ENCODE assay signal across 32 cellular contexts in the genomic region with DNA sequence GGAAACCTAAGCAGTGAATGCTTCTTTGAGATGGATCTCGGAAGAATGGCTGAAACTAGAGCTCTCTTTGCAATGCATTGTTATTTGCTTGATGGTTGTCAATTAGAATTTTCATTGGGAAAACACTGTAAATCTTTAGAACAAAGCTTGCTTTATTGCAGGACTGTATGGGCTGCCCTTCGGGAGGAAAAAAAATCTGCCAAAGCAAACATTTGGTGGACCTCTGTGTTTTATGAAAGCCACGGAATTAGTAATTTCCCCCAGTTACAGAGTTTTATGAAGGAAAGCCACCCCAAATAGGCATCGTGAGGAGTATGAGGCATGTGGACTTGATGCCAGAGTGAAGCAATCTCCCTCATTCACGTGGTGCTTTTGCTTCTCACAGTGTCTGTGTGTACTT. TPM values are rescaled to one million over a fixed set of nuclear protein-coding genes. Genes with fewer than 3 reads are reported as not detected.
DNase-seq lines count a peak whose midpoint lies in the region; ATAC-seq, FAIRE-seq and TF ChIP-seq lines count a peak whose summit lies in the region.
"Had no signal": no experiment of that assay in that cellular context is flagged by ENCODE, and none has a peak within 500 bp of the region (broad histone marks: within the 10 kb centered on the region; RNA-seq: fewer than 3 reads in every experiment).

No MANE protein-coding gene starts in this region.

- WGBS in H1 (ENCODE audit: extremely low coverage in 1 of 2, insufficient coverage in 1 of 2, insufficient read length in 1 of 2, insufficient replicate concordance in 2 of 2, low coverage in 1 of 2, low lambda C conversion rate in 2 of 2, missing lambda C conversion rate in 1 of 2), 2 experiments: 57% methylated on average over 5 of the region's 5 CpGs; no CpG with 5 or more reads in 1 of the 2 experiments

- no peak overlapping the region for H3K4me3 ChIP-seq in AG09309 (ENCODE audit: control insufficient read depth, low read depth, low read length)
- no peak overlapping the region for H3K4me3 ChIP-seq in HUES48 (ENCODE audit: low read depth, low read length)
- H3K4me3 ChIP-seq in H1 (ENCODE audit: extremely low read depth in 1 of 4, insufficient read depth in 2 of 4, low read depth in 3 of 4, low read length in 4 of 4): no peak overlapping the region
- H3K4me3 ChIP-seq: breast epithelium, colonic mucosa, gastroesophageal sphincter, Peyer's patch, stomach, tibial nerve had no signal

- no peaks in the 10 kb centered on the region for H3K27me3 Mint-ChIP-seq in neural crest cell (ENCODE audit: low read depth)
- H3K27me3 Mint-ChIP-seq: activated CD4-positive, alpha-beta T cell treated with anti-CD3 and anti-CD28 coated beads, Interleukin-2, amount 10 ng/mL, durations not matched to agents 7 days and 5 days; naive thymus-derived CD4-positive, alpha-beta T cell had no signal

- H3K23me2 ChIP-seq in H1 (ENCODE audit: low read depth, low read length): no peaks in the 10 kb centered on the region

- H2BK15ac ChIP-seq in H1 (ENCODE audit: low read length): no peak overlapping the region

- H3K23ac ChIP-seq in H1 (ENCODE audit: insufficient read length): no peak overlapping the region

- 0 out of 2 replicates have a peak overlapping the region, but pooled peaks have one; percentile 1 for H2BK12ac ChIP-seq in H1 (ENCODE audit: low read depth, low read length)

- CTCF ChIA-PET in H1 (lab: Charles Lee; ENCODE audit: partially characterized antibody): interaction anchor here (0.8 kb wide), 1 partner anchor 20 kb away, joined by 3 read pairs; no protein-coding TSS in a partner anchor

- H3K14ac ChIP-seq in H1 (ENCODE audit: insufficient read length): no peak overlapping the region

- POLR2A ChIA-PET in H1 (lab: Charles Lee; ENCODE audit: partially characterized antibody): no interaction called here

- no peak for TF ChIP-seq EP300 in H1 (IDR thresholded peaks at IDR 0.05; ENCODE audit: borderline replicate concordance in 1 of 2, low read depth in 2 of 2, low read length in 2 of 2)

- H3K4me3 Mint-ChIP-seq in neural crest cell: no peak overlapping the region
- H3K4me3 Mint-ChIP-seq: activated CD4-positive, alpha-beta T cell treated with anti-CD3 and anti-CD28 coated beads, Interleukin-2, amount 10 ng/mL, durations not matched to agents 7 days and 5 days; naive thymus-derived CD4-positive, alpha-beta T cell had no signal

- peak overlapping the region; percentile 5 for H4K91ac ChIP-seq in H1 (replicated peaks; ENCODE audit: insufficient read length, low read length)

- no peaks in the 10 kb centered on the region; a peak in 1 of 4 replicates for H3K79me2 ChIP-seq in H1 (ENCODE audit: control insufficient read depth in 1 of 2, insufficient read depth in 2 of 2, low read length in 2 of 2)

- no peaks in the 10 kb centered on the region for H4K20me1 ChIP-seq in H1 (replicated peaks in 1 of 2; ENCODE audit: control insufficient read depth in 1 of 2, insufficient read depth in 2 of 2, low read length in 2 of 2)

- no peak overlapping the region for H2AK5ac ChIP-seq in H1 (ENCODE audit: low read depth, low read length)

- TF ChIP-seq RAD21 in H1 (IDR thresholded peaks at IDR 0.05 in 1 of 2, conservative IDR thresholded peaks at IDR 0.05 in 1 of 2; ENCODE audit: low read depth in 2 of 2, low read length in 2 of 2): no peak

- H2BK5ac ChIP-seq in H1 (ENCODE audit: low read depth, low read length): peak overlapping the region; percentile 5; the same call in 1 of the 2 replicates

- H3K36me3 ChIP-seq in HUES48 (ENCODE audit: control insufficient read depth, insufficient read depth, low read length) (no peaks in the 10 kb centered on the region; the same call in 1 of the 2 replicates), H1 (ENCODE audit: control insufficient read depth in 2 of 4, insufficient read depth in 4 of 4, low read length in 3 of 4) (peaks cover 0 to 3% (median 1%) of the 10 kb centered on the region in 4 experiments; a peak in 3 of 8 replicates)
- H3K36me3 ChIP-seq: breast epithelium, colonic mucosa had no signal

- H3K56ac ChIP-seq in H1 (replicated peaks; ENCODE audit: insufficient read length, low read depth, low read length): no peak overlapping the region

- no peak overlapping the region for H3K9ac ChIP-seq in HUES48 (ENCODE audit: low read depth, low read length)
- H3K9ac ChIP-seq in H1 (replicated peaks in 1 of 4; ENCODE audit: extremely low read depth in 1 of 4, low read depth in 3 of 4, low read length in 3 of 4): no peak overlapping the region

- no peak overlapping the region for H2AFZ ChIP-seq in H1 (ENCODE audit: low read length)

- H4K5ac ChIP-seq in H1 (ENCODE audit: insufficient read length, low read depth, low read length): no peak overlapping the region

- H3K9me3 ChIP-seq in HUES48 (ENCODE audit: control insufficient read depth, insufficient read depth, low read length): no peaks in the 10 kb centered on the region
- no peaks in the 10 kb centered on the region for H3K9me3 ChIP-seq in H1 (ENCODE audit: insufficient read depth in 2 of 2, low read depth in 1 of 2, low read length in 1 of 2)
- H3K9me3 ChIP-seq: breast epithelium, colonic mucosa, gastroesophageal sphincter, Peyer's patch, stomach, tibial nerve had no signal

- peak overlapping the region in 1 of 2 experiments; percentile 35; a peak in 2 of 4 replicates for H3K4me2 ChIP-seq in H1 (ENCODE audit: insufficient read depth in 1 of 2, low read depth in 2 of 2, low read length in 2 of 2)

- no peaks in the 10 kb centered on the region for H3K79me1 ChIP-seq in H1 (ENCODE audit: low read depth, low read length)

- no peak overlapping the region; the same call in 1 of the 2 replicates for H3K18ac ChIP-seq in H1 (ENCODE audit: extremely low read depth, low read length)

- H3K27me3 ChIP-seq in HUES48 (ENCODE audit: control insufficient read depth, insufficient read depth, low read length) (no peaks in the 10 kb centered on the region), H1 (replicated peaks in 1 of 4; ENCODE audit: control insufficient read depth in 3 of 4, extremely low read depth in 1 of 4, insufficient read depth in 3 of 4, low read length in 3 of 4) (no peaks in the 10 kb centered on the region)
- H3K27me3 ChIP-seq: breast epithelium, colonic mucosa, gastroesophageal sphincter, Peyer's patch, stomach, tibial nerve had no signal

- H3K27ac ChIP-seq in HUES48 (ENCODE audit: low read depth, low read length) (peak overlapping the region; percentile 31), H1 (ENCODE audit: low read depth, low read length) (no peak overlapping the region)
- H3K27ac ChIP-seq: breast epithelium, colonic mucosa, gastroesophageal sphincter, Peyer's patch, stomach, tibial nerve had no signal

- peak overlapping the region; percentile 62; the same call in 1 of the 2 replicates for H4K8ac ChIP-seq in H1 (ENCODE audit: extremely low read depth, insufficient read depth, low read length)

- ATAC-seq in GM21717 (IDR thresholded peaks at IDR 0.05; ENCODE audit: unreplicated experiment) (no peak), GM19397 (IDR thresholded peaks at IDR 0.05; ENCODE audit: unreplicated experiment) (no peak), HG03378 (IDR thresholded peaks at IDR 0.05; ENCODE audit: unreplicated experiment) (no peak)
- ATAC-seq: gastroesophageal sphincter; left lobe of liver; naive thymus-derived CD4-positive, alpha-beta T cell had no signal

- H3K4ac ChIP-seq in H1 (replicated peaks; ENCODE audit: insufficient read length, low read depth, low read length): no peak overlapping the region

- H2BK20ac ChIP-seq in H1 (ENCODE audit: low read length): no peak overlapping the region

- no peak overlapping the region for H2BK120ac ChIP-seq in H1 (replicated peaks; ENCODE audit: low read depth, low read length)

- no peaks in the 10 kb centered on the region for H3K9me3 Mint-ChIP-seq in neural crest cell
- H3K9me3 Mint-ChIP-seq: activated CD4-positive, alpha-beta T cell treated with anti-CD3 and anti-CD28 coated beads, Interleukin-2, amount 10 ng/mL, durations not matched to agents 7 days and 5 days had no signal

- no peak for FAIRE-seq in H1 (lab: Jason Lieb, UNC)
- FAIRE-seq: A204.1 had no signal

- DNase-seq in AG09309 (ENCODE audit: low read depth) (peak; percentile 46), H1 (ENCODE audit: low read depth in 1 of 2, low spot score in 2 of 2) (no peak), neural crest cell (ENCODE audit: low read depth, low spot score) (no peak)
- DNase-seq in activated naive CD4-positive, alpha-beta T cell treated with Interleukin-2 at 50 U/mL for 16 hours: no peak
- DNase-seq: activated CD4-positive, alpha-beta T cell treated with anti-CD3 and anti-CD28 coated beads, Interleukin-2, amount 10 ng/mL, durations not matched to agents 7 days and 5 days; activated naive CD4-positive, alpha-beta T cell; activated T-cell treated with anti-CD3 and anti-CD28 coated beads, Interleukin-2, amount 50 U/mL, for 48 hours; amniotic stem cell; colonic mucosa; effector CD8-positive, alpha-beta T cell; erythroblast; GDM1; NCI-H146; NCI-H2171 treated with DMSO at 0.1 percent for 48 hours; NCI-H524 treated with DMSO at 0.1 percent for 48 hours; Peyer's patch; retina; SHP77 treated with DMSO at 0.1 percent for 48 hours; stimulated activated CD4-positive, alpha-beta T cell treated with anti-CD3 and anti-CD28 coated beads, Interleukin-2, amount 100 ng/mL, for 24 hours; stomach; SW 1271; T1000 had no signal

- no peak for TF ChIP-seq POLR2A in H1 (IDR thresholded peaks at IDR 0.05; ENCODE audit: control extremely low read depth in 1 of 2, low read depth in 2 of 2, low read length in 2 of 2)

- TF ChIP-seq CTCF in AG09309 (IDR thresholded peaks at IDR 0.05; ENCODE audit: control insufficient read depth, insufficient read depth, low read depth, low read length, missing control alignments): no peak
- no peak for TF ChIP-seq CTCF in H1 (IDR thresholded peaks at IDR 0.05; ENCODE audit: control extremely low read depth in 1 of 3, insufficient read depth in 1 of 3, low read depth in 1 of 3, low read length in 3 of 3)
- no peak for TF ChIP-seq CTCF in neural crest cell (conservative IDR thresholded peaks at IDR 0.05)

- H3K4me1 Mint-ChIP-seq in neural crest cell: peaks cover 35% of the 10 kb centered on the region

- peak overlapping the region; percentile 45 for H3K27ac Mint-ChIP-seq in neural crest cell (ENCODE audit: unreplicated experiment)
- H3K27ac Mint-ChIP-seq: activated CD4-positive, alpha-beta T cell treated with anti-CD3 and anti-CD28 coated beads, Interleukin-2, amount 10 ng/mL, durations not matched to agents 7 days and 5 days; naive thymus-derived CD4-positive, alpha-beta T cell had no signal

- H3K4me1 ChIP-seq in HUES48 (ENCODE audit: control insufficient read depth, insufficient read depth, low read length) (peaks cover 37% of the 10 kb centered on the region), H1 (replicated peaks in 1 of 4; ENCODE audit: control insufficient read depth in 3 of 4, insufficient read depth in 4 of 4, low read length in 3 of 4) (peaks cover 4 to 19% (median 17%) of the 10 kb centered on the region in 4 experiments; a peak in 6 of 7 replicates)
- H3K4me1 ChIP-seq: breast epithelium, colonic mucosa, gastroesophageal sphincter, Peyer's patch, stomach had no signal

- H3K36me3 Mint-ChIP-seq in neural crest cell (ENCODE audit: low read depth): peaks cover 29% of the 10 kb centered on the region

RNA-seq across cellular contexts. Expression of a gene that starts 33.5 kb away (rescaled TPM):
- total RNA-seq in H1 (2021; fragmentation: NEBNext Ultra II Directional; extraction: Animal tissue kit (Norgen Biotek cat#: 25700)): 20.3 and 23.1 TPM in 2 replicates
- 9.4 and 10.5 TPM in 2 replicates for polyA plus RNA-seq in H1 (2011; rRNA removed)
- 9.8 TPM for polyA plus RNA-seq in H1 (2011; cell fraction: cytosol; rRNA removed)
- 12.9 TPM for polyA plus RNA-seq in H1 (2011; cell fraction: nucleus; rRNA removed)
- polyA plus RNA-seq in H1 (2012, experiment 1 of 2): 10.3 to 14.6 TPM (median 12.9 TPM) in 4 replicates
- 1.2 TPM for polyA plus RNA-seq in H1 (2012, experiment 2 of 2)
- 16.4 TPM for polyA plus RNA-seq in H1 (2013, experiment 1 of 2)
- 18.1 TPM for polyA plus RNA-seq in H1 (2013, experiment 2 of 2)
- 72.8 and 74.6 TPM in 2 replicates for polyA minus RNA-seq in H1 (2011; rRNA and poly(A)+ RNA removed)
- 14.8 TPM for polyA minus RNA-seq in H1 (2011; cell fraction: cytosol; rRNA and poly(A)+ RNA removed)
- polyA minus RNA-seq in H1 (2011; cell fraction: nucleus; rRNA and poly(A)+ RNA removed): 66.7 TPM
- 34.3 and 39.7 TPM in 2 replicates for total RNA-seq in neural crest cell
